In the genomic region with DNA sequence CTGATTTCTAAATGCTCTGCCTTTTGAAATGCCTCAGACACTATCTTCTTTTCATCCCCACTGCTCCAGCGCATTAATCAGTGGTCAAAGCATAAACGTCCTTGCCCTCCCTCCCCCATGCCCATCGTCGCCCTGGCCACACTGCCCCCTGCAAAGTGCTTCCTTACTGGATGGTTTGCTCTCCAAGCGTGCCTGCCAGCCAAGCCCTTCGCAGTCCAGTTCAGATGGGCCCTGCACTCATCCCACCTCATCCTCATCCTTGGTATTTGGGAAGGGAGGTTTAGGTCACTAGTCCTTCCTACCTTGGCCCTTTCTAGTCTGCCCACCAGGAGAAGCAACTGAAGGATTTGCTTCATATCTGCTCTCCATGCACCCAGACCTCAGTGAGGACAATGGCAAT, we compare ENCODE assay signal across 1 cellular context.
TF ChIP-seq lines count a peak whose summit lies in the region.

No MANE protein-coding gene starts in this region.

TF ChIP-seq in SK-N-SH, 30 proteins besides CTCF, POLR2A, EP300 and RAD21 (continued from another document):
- TF ChIP-seq NFIC (IDR thresholded peaks at IDR 0.05; ENCODE audit: borderline replicate concordance) (no peak), POLR2AphosphoS5 (IDR thresholded peaks at IDR 0.05; ENCODE audit: low read depth, low read length) (no peak), JUND (IDR thresholded peaks at IDR 0.05) (no peak)
